ENCODE assay signal across 24 cellular contexts in the genomic region with DNA sequence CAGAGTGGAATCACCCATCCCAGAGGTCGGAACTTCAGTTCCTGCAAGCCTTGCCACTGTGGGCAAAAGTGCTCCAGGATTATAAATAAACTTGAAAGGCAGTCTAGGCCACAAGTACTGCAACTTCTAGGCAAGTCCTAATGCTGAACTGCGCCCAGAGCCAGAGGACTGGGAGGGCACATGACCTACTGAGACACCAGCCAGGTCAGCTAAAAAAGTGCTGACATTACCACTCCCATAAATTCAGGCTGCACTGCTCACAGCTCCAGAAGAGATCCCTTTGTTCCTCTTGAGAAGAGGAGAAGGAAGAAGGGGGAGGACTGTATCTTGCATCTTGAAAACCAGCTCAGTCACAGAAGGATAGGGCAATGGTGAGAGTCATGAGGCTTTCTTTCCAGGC.
"Had no signal": no experiment of that assay in that cellular context is flagged by ENCODE, and none has a peak within 500 bp of the region (broad histone marks: within the 10 kb centered on the region; RNA-seq: fewer than 3 reads in every experiment).

No MANE protein-coding gene starts in this region.

- H3K36me3 Mint-ChIP-seq: natural killer cell had no signal

- H3K27ac ChIP-seq: brain microvascular endothelial cell, colonic mucosa, epithelial cell of prostate, foreskin keratinocyte, right atrium auricular region, tibial nerve, uterus, VCaP had no signal

- H3K9me3 Mint-ChIP-seq: endodermal cell had no signal

- H3K4me3 Mint-ChIP-seq: activated T-cell treated with anti-CD3 and anti-CD28 coated beads, Interleukin-2, amount 50 U/mL, for 72 hours; central memory CD8-positive, alpha-beta T cell; endodermal cell; natural killer cell; stimulated activated naive CD8-positive, alpha-beta T cell treated with anti-CD3 and anti-CD28 coated beads, Interleukin-15, Interleukin-2, amounts not matched to agents 100 ng/mL and 50 ng/mL, for 24 hours had no signal

- H3K9me3 ChIP-seq: colonic mucosa, right atrium auricular region, uterus had no signal

- H3K27me3 ChIP-seq: brain microvascular endothelial cell, colonic mucosa, foreskin keratinocyte, right atrium auricular region, tibial nerve, uterus had no signal

- H3K4me3 ChIP-seq: colonic mucosa, right atrium auricular region, tibial nerve, uterus had no signal

- ATAC-seq: activated T-cell treated with anti-CD3 and anti-CD28 coated beads, Interleukin-2, amount 50 U/mL, for 72 hours; foreskin keratinocyte; left ventricle myocardium superior; natural killer cell had no signal

- DNase-seq: activated CD4-positive, alpha-beta T cell treated with anti-CD3 and anti-CD28 coated beads for 1 hour; activated CD8-positive, alpha-beta memory T cell treated with anti-CD3 and anti-CD28 coated beads for 24 hours; activated CD8-positive, alpha-beta memory T cell treated with anti-CD3 and anti-CD28 coated beads, Interleukin-2, amount 50 U/mL, for 48 hours; activated effector memory CD4-positive, alpha-beta T cell treated with anti-CD3 and anti-CD28 coated beads, Interleukin-2, amount 50 U/mL, for 16 hours; activated naive CD4-positive, alpha-beta T cell treated with anti-CD3 and anti-CD28 coated beads, Interleukin-2, amount 50 U/mL, for 16 hours; activated T-cell treated with anti-CD3 and anti-CD28 coated beads, Interleukin-2, amount 50 U/mL, for 72 hours; aorta; brain microvascular endothelial cell; colonic mucosa; foreskin keratinocyte; kidney; left ventricle myocardium superior; natural killer cell; nucleus accumbens; posterior cingulate gyrus; T-helper 2 cell; uterus had no signal

- H3K27ac Mint-ChIP-seq: activated T-cell treated with anti-CD3 and anti-CD28 coated beads, Interleukin-2, amount 50 U/mL, for 72 hours; endodermal cell; natural killer cell; stimulated activated naive CD8-positive, alpha-beta T cell treated with anti-CD3 and anti-CD28 coated beads, Interleukin-15, Interleukin-2, amounts not matched to agents 100 ng/mL and 50 ng/mL, for 24 hours had no signal

- H3K4me1 ChIP-seq: colonic mucosa, foreskin keratinocyte, right atrium auricular region, tibial nerve, uterus had no signal

- H3K4me1 Mint-ChIP-seq: central memory CD8-positive, alpha-beta T cell; natural killer cell had no signal

- H3K27me3 Mint-ChIP-seq: central memory CD8-positive, alpha-beta T cell; stimulated activated naive CD8-positive, alpha-beta T cell treated with anti-CD3 and anti-CD28 coated beads, Interleukin-15, Interleukin-2, amounts not matched to agents 100 ng/mL and 50 ng/mL, for 24 hours had no signal

- H3K36me3 ChIP-seq: brain microvascular endothelial cell, colonic mucosa, right atrium auricular region, tibial nerve, uterus had no signal
